In the genomic region with DNA sequence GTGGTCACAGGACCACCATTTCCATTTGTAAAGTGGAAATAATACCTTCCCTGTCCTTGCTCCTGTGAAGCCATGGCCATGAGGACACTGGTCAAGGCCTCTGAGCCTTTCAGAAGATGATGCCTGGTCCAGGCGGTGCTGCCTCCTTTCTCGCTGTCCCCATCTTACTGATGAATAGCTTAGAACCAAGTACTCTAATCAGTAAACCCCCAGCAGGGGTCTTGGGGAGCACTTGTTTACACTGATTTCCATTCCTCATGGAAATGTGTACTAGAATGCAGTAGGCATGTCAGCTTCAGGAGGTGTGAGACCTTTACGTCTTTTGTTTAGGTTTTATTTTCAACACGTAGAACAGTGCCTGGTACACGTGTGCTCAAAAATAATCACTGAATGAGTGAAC, we compare ENCODE assay signal across 38 cellular contexts.
"Had no signal": no experiment of that assay in that cellular context is flagged by ENCODE, and none has a peak within 500 bp of the region (broad histone marks: within the 10 kb centered on the region; RNA-seq: fewer than 3 reads in every experiment).

No MANE protein-coding gene starts in this region.

- H3K27me3 Mint-ChIP-seq: activated naive CD4-positive, alpha-beta T cell treated with anti-CD3 and anti-CD28 coated beads, Interleukin-2, amount 10 ng/mL, durations not matched to agents 7 days and 5 days; activated naive CD4-positive, alpha-beta T cell treated with anti-CD3 and anti-CD28 coated beads, Interleukin-2, amount 50 U/mL, for 24 hours; activated naive CD8-positive, alpha-beta T cell; activated naive CD8-positive, alpha-beta T cell treated with anti-CD3 and anti-CD28 coated beads for 36 hours; activated naive CD8-positive, alpha-beta T cell treated with anti-CD3 and anti-CD28 coated beads, Interleukin-2, amount 10 ng/mL, durations not matched to agents 7 days and 5 days; activated naive CD8-positive, alpha-beta T cell treated with anti-CD3 and anti-CD28 coated beads, Interleukin-2, amount 50 U/mL, for 24 hours; activated T-cell treated with anti-CD3 and anti-CD28 coated beads, Interleukin-2, amount 50 U/mL, for 24 hours; activated T-helper 17 cell treated with anti-CD3 and anti-CD28 coated beads, Interleukin-2, amount 50 U/mL, for 72 hours; brain; central memory CD8-positive, alpha-beta T cell had no signal

- H3K4me3 ChIP-seq: adrenal gland, ascending aorta, body of pancreas, breast epithelium, cardiac muscle cell had no signal

- H3K9me3 ChIP-seq: adrenal gland, ascending aorta, body of pancreas, breast epithelium had no signal

- H3K27me3 ChIP-seq: adrenal gland, ascending aorta, body of pancreas, brain microvascular endothelial cell, breast epithelium, cardiac muscle cell had no signal

- ATAC-seq: activated naive CD4-positive, alpha-beta T cell treated with anti-CD3 and anti-CD28 coated beads, Interleukin-2, amount 50 U/mL, for 72 hours; activated naive CD8-positive, alpha-beta T cell treated with anti-CD3 and anti-CD28 coated beads, Interleukin-2, amount 50 U/mL, for 24 hours; activated T-cell treated with anti-CD3 and anti-CD28 coated beads, Interleukin-2, amount 50 U/mL, for 4 hours; activated T-cell treated with anti-CD3 and anti-CD28 coated beads, Interleukin-2, amount 50 U/mL, for 72 hours; activated T-helper 17 cell treated with anti-CD3 and anti-CD28 coated beads, Interleukin-2, amount 50 U/mL, for 72 hours; body of pancreas had no signal

- H3K4me3 Mint-ChIP-seq: activated naive CD4-positive, alpha-beta T cell treated with anti-CD3 and anti-CD28 coated beads for 36 hours; activated naive CD4-positive, alpha-beta T cell treated with anti-CD3 and anti-CD28 coated beads, Interleukin-2, amount 10 ng/mL, durations not matched to agents 7 days and 5 days; activated naive CD4-positive, alpha-beta T cell treated with anti-CD3 and anti-CD28 coated beads, Interleukin-2, amount 50 U/mL, for 24 hours; activated naive CD8-positive, alpha-beta T cell; activated naive CD8-positive, alpha-beta T cell treated with anti-CD3 and anti-CD28 coated beads for 36 hours; activated naive CD8-positive, alpha-beta T cell treated with anti-CD3 and anti-CD28 coated beads, Interleukin-2, amount 10 ng/mL, durations not matched to agents 7 days and 5 days; activated naive CD8-positive, alpha-beta T cell treated with anti-CD3 and anti-CD28 coated beads, Interleukin-2, amount 50 U/mL, for 24 hours; activated T-cell treated with anti-CD3 and anti-CD28 coated beads, Interleukin-2, amount 50 U/mL, for 24 hours; activated T-cell treated with anti-CD3 and anti-CD28 coated beads, Interleukin-2, amount 50 U/mL, for 4 hours; activated T-cell treated with anti-CD3 and anti-CD28 coated beads, Interleukin-2, amount 50 U/mL, for 72 hours; activated T-helper 1 cell treated with anti-CD3 and anti-CD28 coated beads, Interleukin-12 subunit alpha, Interleukin-12 subunit beta, Interleukin-2, Interleukin-4 antibody, amounts not matched to agents 30 ng/mL and 10 ng/mL and 1 ng/mL, durations not matched to agents 14 hours and 24 hours and 36 hours; activated T-helper 17 cell treated with anti-CD3 and anti-CD28 coated beads, Interleukin-2, amount 50 U/mL, for 72 hours; brain; central memory CD8-positive, alpha-beta T cell had no signal

- H3K9me3 Mint-ChIP-seq: activated naive CD4-positive, alpha-beta T cell treated with anti-CD3 and anti-CD28 coated beads for 36 hours; activated naive CD4-positive, alpha-beta T cell treated with anti-CD3 and anti-CD28 coated beads, Interleukin-2, amount 10 ng/mL, durations not matched to agents 7 days and 5 days; activated naive CD4-positive, alpha-beta T cell treated with anti-CD3 and anti-CD28 coated beads, Interleukin-2, amount 50 U/mL, for 24 hours; activated naive CD4-positive, alpha-beta T cell treated with anti-CD3 and anti-CD28 coated beads, Interleukin-2, amount 50 U/mL, for 72 hours; activated naive CD8-positive, alpha-beta T cell treated with anti-CD3 and anti-CD28 coated beads for 36 hours; activated naive CD8-positive, alpha-beta T cell treated with anti-CD3 and anti-CD28 coated beads, Interleukin-2, amount 10 ng/mL, durations not matched to agents 7 days and 5 days; activated naive CD8-positive, alpha-beta T cell treated with anti-CD3 and anti-CD28 coated beads, Interleukin-2, amount 50 U/mL, for 24 hours; activated T-cell treated with anti-CD3 and anti-CD28 coated beads, Interleukin-2, amount 50 U/mL, for 24 hours; activated T-cell treated with anti-CD3 and anti-CD28 coated beads, Interleukin-2, amount 50 U/mL, for 4 hours; activated T-cell treated with anti-CD3 and anti-CD28 coated beads, Interleukin-2, amount 50 U/mL, for 72 hours; activated T-helper 1 cell treated with anti-CD3 and anti-CD28 coated beads, Interleukin-12 subunit alpha, Interleukin-12 subunit beta, Interleukin-2, Interleukin-4 antibody, amounts not matched to agents 30 ng/mL and 10 ng/mL and 1 ng/mL, durations not matched to agents 14 hours and 24 hours and 36 hours; activated T-helper 17 cell treated with anti-CD3 and anti-CD28 coated beads, Interleukin-2, amount 50 U/mL, for 72 hours; activated T-helper 2 cell treated with anti-CD3 and anti-CD28 coated beads, Interferon-gamma antibody, Interleukin-2, Interleukin-4, amounts not matched to agents 10 μg/mL and 5 μg/mL and 100 μg/mL, durations not matched to agents 14 hours and 24 hours and 36 hours; brain; central memory CD8-positive, alpha-beta T cell had no signal

- H3K4me1 ChIP-seq: ascending aorta, body of pancreas, breast epithelium had no signal

- H3K27ac ChIP-seq: adrenal gland, ascending aorta, body of pancreas, brain microvascular endothelial cell, breast epithelium, cardiac muscle cell had no signal

- H3K36me3 Mint-ChIP-seq: activated naive CD4-positive, alpha-beta T cell treated with anti-CD3 and anti-CD28 coated beads, Interleukin-2, amount 10 ng/mL, durations not matched to agents 7 days and 5 days; activated naive CD8-positive, alpha-beta T cell treated with anti-CD3 and anti-CD28 coated beads, Interleukin-2, amount 10 ng/mL, durations not matched to agents 7 days and 5 days had no signal

- H3K27ac Mint-ChIP-seq: activated naive CD4-positive, alpha-beta T cell treated with anti-CD3 and anti-CD28 coated beads for 36 hours; activated naive CD4-positive, alpha-beta T cell treated with anti-CD3 and anti-CD28 coated beads, Interleukin-2, amount 10 ng/mL, durations not matched to agents 7 days and 5 days; activated naive CD4-positive, alpha-beta T cell treated with anti-CD3 and anti-CD28 coated beads, Interleukin-2, amount 50 U/mL, for 24 hours; activated naive CD4-positive, alpha-beta T cell treated with anti-CD3 and anti-CD28 coated beads, Interleukin-2, amount 50 U/mL, for 72 hours; activated naive CD8-positive, alpha-beta T cell; activated naive CD8-positive, alpha-beta T cell treated with anti-CD3 and anti-CD28 coated beads for 36 hours; activated naive CD8-positive, alpha-beta T cell treated with anti-CD3 and anti-CD28 coated beads, Interleukin-2, amount 10 ng/mL, durations not matched to agents 7 days and 5 days; activated naive CD8-positive, alpha-beta T cell treated with anti-CD3 and anti-CD28 coated beads, Interleukin-2, amount 50 U/mL, for 24 hours; activated T-cell treated with anti-CD3 and anti-CD28 coated beads, Interleukin-2, amount 50 U/mL, for 24 hours; activated T-cell treated with anti-CD3 and anti-CD28 coated beads, Interleukin-2, amount 50 U/mL, for 72 hours; activated T-helper 1 cell treated with anti-CD3 and anti-CD28 coated beads, Interleukin-12 subunit alpha, Interleukin-12 subunit beta, Interleukin-2, Interleukin-4 antibody, amounts not matched to agents 30 ng/mL and 10 ng/mL and 1 ng/mL, durations not matched to agents 14 hours and 24 hours and 36 hours; activated T-helper 17 cell treated with anti-CD3 and anti-CD28 coated beads, Interleukin-2, amount 50 U/mL, for 72 hours; activated T-helper 2 cell treated with anti-CD3 and anti-CD28 coated beads, Interferon-gamma antibody, Interleukin-2, Interleukin-4, amounts not matched to agents 10 μg/mL and 5 μg/mL and 100 μg/mL, durations not matched to agents 14 hours and 24 hours and 36 hours; brain had no signal

- H3K4me1 Mint-ChIP-seq: activated naive CD4-positive, alpha-beta T cell treated with anti-CD3 and anti-CD28 coated beads, Interleukin-2, amount 10 ng/mL, durations not matched to agents 7 days and 5 days; activated naive CD4-positive, alpha-beta T cell treated with anti-CD3 and anti-CD28 coated beads, Interleukin-2, amount 50 U/mL, for 24 hours; activated naive CD8-positive, alpha-beta T cell treated with anti-CD3 and anti-CD28 coated beads for 36 hours; activated naive CD8-positive, alpha-beta T cell treated with anti-CD3 and anti-CD28 coated beads, Interleukin-2, amount 10 ng/mL, durations not matched to agents 7 days and 5 days; activated naive CD8-positive, alpha-beta T cell treated with anti-CD3 and anti-CD28 coated beads, Interleukin-2, amount 50 U/mL, for 24 hours; activated T-helper 17 cell treated with anti-CD3 and anti-CD28 coated beads, Interleukin-2, amount 50 U/mL, for 72 hours; central memory CD8-positive, alpha-beta T cell had no signal

- H3K36me3 ChIP-seq: adrenal gland, brain microvascular endothelial cell, breast epithelium, cardiac muscle cell had no signal

- DNase-seq: activated effector memory CD4-positive, alpha-beta T cell treated with anti-CD3 and anti-CD28 coated beads, Interleukin-2, amount 50 U/mL, for 16 hours; activated effector memory CD4-positive, alpha-beta T cell treated with Interleukin-2 at 50 U/mL for 16 hours; activated gamma-delta T cell; activated gamma-delta T cell treated with Interleukin-2 at 50 U/mL for 16 hours; activated naive CD4-positive, alpha-beta T cell; activated naive CD4-positive, alpha-beta T cell treated with anti-CD3 and anti-CD28 coated beads for 36 hours; activated naive CD4-positive, alpha-beta T cell treated with anti-CD3 and anti-CD28 coated beads, Interleukin-2, amount 10 ng/mL, durations not matched to agents 7 days and 5 days; activated naive CD4-positive, alpha-beta T cell treated with anti-CD3 and anti-CD28 coated beads, Interleukin-2, amount 50 U/mL, for 16 hours; activated naive CD4-positive, alpha-beta T cell treated with Interleukin-2 at 50 U/mL for 16 hours; activated naive CD8-positive, alpha-beta T cell treated with anti-CD3 and anti-CD28 coated beads for 36 hours; activated naive CD8-positive, alpha-beta T cell treated with anti-CD3 and anti-CD28 coated beads, Interleukin-2, amount 10 ng/mL, durations not matched to agents 7 days and 5 days; activated naive CD8-positive, alpha-beta T cell treated with anti-CD3 and anti-CD28 coated beads, Interleukin-2, amount 50 U/mL, for 24 hours; activated T-cell treated with anti-CD3 and anti-CD28 coated beads, Interleukin-2, amount 50 U/mL, for 1 hour; activated T-cell treated with anti-CD3 and anti-CD28 coated beads, Interleukin-2, amount 50 U/mL, for 24 hours; activated T-cell treated with anti-CD3 and anti-CD28 coated beads, Interleukin-2, amount 50 U/mL, for 4 hours; activated T-cell treated with anti-CD3 and anti-CD28 coated beads, Interleukin-2, amount 50 U/mL, for 48 hours; activated T-cell treated with anti-CD3 and anti-CD28 coated beads, Interleukin-2, amount 50 U/mL, for 72 hours; adrenal gland; amniotic stem cell; amygdala; anterior cingulate cortex; aorta; body of pancreas; brain microvascular endothelial cell; caudate nucleus; central memory CD4-positive, alpha-beta T cell; cerebellar nuclear complex had no signal
